8 cellular contexts compared by ENCODE assay signal in the genomic region with DNA sequence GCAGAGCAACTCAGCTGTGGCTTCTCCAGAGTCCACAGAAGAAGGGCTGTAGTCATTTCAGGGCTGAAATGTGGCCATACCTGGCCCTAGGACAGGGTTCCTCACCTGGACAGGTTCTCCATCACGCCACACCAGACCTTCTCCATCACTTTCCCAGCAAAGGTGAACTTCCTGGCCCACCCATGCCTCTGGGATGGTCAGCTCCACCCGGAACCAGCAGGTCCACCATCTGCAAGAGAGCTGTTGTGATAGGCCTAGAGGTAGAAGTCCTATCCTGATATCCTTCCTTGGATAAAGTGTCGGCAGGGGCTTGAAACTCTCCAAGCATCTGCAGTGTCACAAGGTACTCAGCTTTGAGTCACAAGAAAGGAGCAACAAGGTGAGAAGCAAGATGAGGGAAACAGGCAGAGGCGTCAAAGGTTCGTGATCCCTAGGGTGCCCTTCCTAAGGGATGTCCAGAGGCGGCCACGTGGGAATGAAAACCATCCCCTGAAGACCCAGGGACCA. TPM values are rescaled to one million over a fixed set of nuclear protein-coding genes. Genes with fewer than 3 reads are reported as not detected.
A peak's percentile ranks its signal among the peaks of the same experiment; 100 is the strongest.
DNase-seq lines count a peak whose midpoint lies in the region; ATAC-seq, FAIRE-seq and TF ChIP-seq lines count a peak whose summit lies in the region.

No MANE protein-coding gene starts in this region.

- H3K4me1 Mint-ChIP-seq in activated T-cell treated with anti-CD3 and anti-CD28 coated beads, Interleukin-2, amount 50 U/mL, for 72 hours (ENCODE audit: low read depth) = peaks cover 22% of the 10 kb centered on the region

- FAIRE-seq in GM12878 (lab: Jason Lieb, UNC) = no peak

- H3K9me3 ChIP-seq in GM12878 (replicated peaks; ENCODE audit: control insufficient read depth, insufficient read depth, low read length) = no peaks in the 10 kb centered on the region
- no peaks in the 10 kb centered on the region for H3K9me3 ChIP-seq in lung (ENCODE audit: control insufficient read depth in 2 of 2, insufficient read depth in 1 of 2, low read length in 1 of 2)
- H3K9me3 ChIP-seq in tibial artery = no peaks in the 10 kb centered on the region

- no peak for TF ChIP-seq RAD21 in GM12878 (IDR thresholded peaks at IDR 0.05; ENCODE audit: insufficient read depth, low read depth, low read length)

- H3K27me3 Mint-ChIP-seq in activated T-cell treated with anti-CD3 and anti-CD28 coated beads, Interleukin-2, amount 50 U/mL, for 72 hours (ENCODE audit: low read depth) = no peaks in the 10 kb centered on the region

- H3K4me2 ChIP-seq in GM12878 (ENCODE audit: control insufficient read depth, insufficient read depth) = peak overlapping the region; percentile 78

- peaks cover 6 to 19% of the 10 kb centered on the region in 2 experiments for H3K36me3 ChIP-seq in GM12878 (ENCODE audit: control insufficient read depth in 2 of 2, insufficient read depth in 2 of 2, low read length in 1 of 2)
- peaks cover 14 to 38% of the 10 kb centered on the region in 2 donors for H3K36me3 ChIP-seq in lung (ENCODE audit: control insufficient read depth in 2 of 2, insufficient read depth in 2 of 2, low read length in 2 of 2)
- peaks cover 29 to 73% (median 58%) of the 10 kb centered on the region in 3 donors for H3K36me3 ChIP-seq in tibial artery
- peaks cover 25% of the 10 kb centered on the region for H3K36me3 ChIP-seq in H7 (replicated peaks; ENCODE audit: control insufficient read depth, insufficient read depth, low read length)

- CTCF ChIA-PET in GM12878 (lab: Yijun Ruan, JAX) = interaction anchor here (0.6 to 4.9 kb wide), 51 partner anchors 9 to 437 kb away, joined by 3 to 86 read pairs (median 6); a partner anchor contains a TSS

- POLR2A ChIA-PET in GM12878 (lab: Charles Lee) = interaction anchor here (0.5 to 3.2 kb wide), 18 partner anchors 13 to 344 kb away, joined by 3 to 43 read pairs (median 6); a partner anchor contains a TSS

- no TSS peak for BruUV-seq in GM12878 (replicated peaks; lab: Mats Ljungman, UMichigan)

- H3K36me3 Mint-ChIP-seq in activated T-cell treated with anti-CD3 and anti-CD28 coated beads, Interleukin-2, amount 50 U/mL, for 72 hours (ENCODE audit: insufficient read depth in 2 of 2) = no peaks in the 10 kb centered on the region

- intact Hi-C loops in GM12878 (cut with micrococcal nuclease; ENCODE audit: unreplicated experiment) = loop anchor here (1.0 kb wide), 1 partner anchor 316 kb away; no protein-coding TSS in a partner anchor
- intact Hi-C loops in tibial artery (cut with DNase I; ENCODE audit: low total_unique reads) = loop anchor here (5.0 to 10.0 kb wide), 2 partner anchors 90 to 397 kb away; no protein-coding TSS in a partner anchor

- H3K79me2 ChIP-seq in GM12878 (ENCODE audit: control insufficient read depth, insufficient read depth, low read length) = peaks cover 8% of the 10 kb centered on the region

- ATAC-seq in activated T-cell treated with anti-CD3 and anti-CD28 coated beads, Interleukin-2, amount 50 U/mL, for 72 hours (replicated peaks in 1 of 2) = no peak
- no peak for ATAC-seq in GM12878
- no peak for ATAC-seq in lung (ENCODE audit: insufficient read depth, low FRiP score)
- ATAC-seq in GM18873 (IDR thresholded peaks at IDR 0.05; ENCODE audit: low FRiP score, unreplicated experiment) = no peak
- ATAC-seq in HG03097 (IDR thresholded peaks at IDR 0.05; ENCODE audit: low FRiP score, unreplicated experiment) = no peak

- RAD21 ChIA-PET in GM12878 (lab: Charles Lee; ENCODE audit: unreplicated experiment) = interaction anchor here (0.7 to 4.2 kb wide), 29 partner anchors 25 to 435 kb away, joined by 3 to 113 read pairs (median 4); a partner anchor contains a TSS

- SMC1A ChIA-PET in GM12878 (lab: Charles Lee; ENCODE audit: uncharacterized antibody, unreplicated experiment) = interaction anchor here (0.7 to 3.1 kb wide), 27 partner anchors 11 to 596 kb away, joined by 3 to 24 read pairs (median 5); a partner anchor contains a TSS

- no peak for TF ChIP-seq CTCF in GM12878 (IDR thresholded peaks at IDR 0.05 in 2 of 3, conservative IDR thresholded peaks at IDR 0.05 in 1 of 3; ENCODE audit: control insufficient read depth in 2 of 3, extremely low read depth in 1 of 3, insufficient read depth in 1 of 3, low read depth in 3 of 3, low read length in 3 of 3)
- no peak for TF ChIP-seq CTCF in lung (IDR thresholded peaks at IDR 0.05; ENCODE audit: control extremely low read depth, extremely low read depth)
- TF ChIP-seq CTCF in tibial artery (IDR thresholded peaks at IDR 0.05) = no peak

- peak overlapping the region; percentile 88 to 91 for H3K4me3 Mint-ChIP-seq in activated T-cell treated with anti-CD3 and anti-CD28 coated beads, Interleukin-2, amount 50 U/mL, for 72 hours

- in situ Hi-C loops in GM12878 (cut with MboI) = no loop called here

- H3K27ac Mint-ChIP-seq in activated T-cell treated with anti-CD3 and anti-CD28 coated beads, Interleukin-2, amount 50 U/mL, for 72 hours = peak overlapping the region; percentile 25

- H3K27ac ChIP-seq in GM12878 (ENCODE audit: control insufficient read depth, insufficient read depth) (no peak overlapping the region), lung (ENCODE audit: low read depth in 1 of 2, low read length in 1 of 2) (peak overlapping the region in 1 of 2 donors; percentile 98), tibial artery (peak overlapping the region; percentile 97 to 98)

- no peak for TF ChIP-seq POLR2A in GM12878 (IDR thresholded peaks at IDR 0.05; ENCODE audit: low read depth, low read length)

- H3K27me3 ChIP-seq in GM12878 (replicated peaks in 1 of 2; ENCODE audit: control insufficient read depth in 2 of 2, insufficient read depth in 2 of 2, low read length in 1 of 2) (no peaks in the 10 kb centered on the region), lung (ENCODE audit: control insufficient read depth, insufficient read depth) (no peaks in the 10 kb centered on the region), tibial artery (no peaks in the 10 kb centered on the region), H7 (ENCODE audit: control insufficient read depth, insufficient read depth, low read length) (no peaks in the 10 kb centered on the region)

- no peak for DNase-seq in activated T-cell treated with anti-CD3 and anti-CD28 coated beads, Interleukin-2, amount 50 U/mL, for 72 hours
- DNase-seq in activated T-cell treated with anti-CD3 and anti-CD28 coated beads, Interleukin-2, amount 50 U/mL, for 1 hour = no peak
- DNase-seq in GM12878 (ENCODE audit: low read depth, low spot score) (no peak), lung (ENCODE audit: low spot score) (no peak), tibial artery (no peak), H7 (no peak)

- H3K9me3 Mint-ChIP-seq in activated T-cell treated with anti-CD3 and anti-CD28 coated beads, Interleukin-2, amount 50 U/mL, for 72 hours = no peaks in the 10 kb centered on the region

- peak overlapping the region; percentile 31 for H2AFZ ChIP-seq in GM12878 (ENCODE audit: control insufficient read depth, low read depth, low read length)

- H3K9ac ChIP-seq in GM12878 (ENCODE audit: control insufficient read depth, insufficient read depth, low read length) = peak overlapping the region; percentile 93

- TF ChIP-seq EP300 in GM12878 (IDR thresholded peaks at IDR 0.05; ENCODE audit: borderline replicate concordance in 1 of 2, control insufficient read depth in 1 of 2, low read depth in 2 of 2, low read length in 2 of 2) = no peak

- H3K4me3 ChIP-seq in GM12878 = peak overlapping the region; percentile 75
- H3K4me3 ChIP-seq in lung = peak overlapping the region; percentile 85
- peak overlapping the region; percentile 85 to 92 for H3K4me3 ChIP-seq in tibial artery
- H3K4me3 ChIP-seq in H7 (ENCODE audit: insufficient read depth, low read depth, low read length) = no peak overlapping the region

- WGBS in GM12878 (ENCODE audit: insufficient coverage, insufficient replicate concordance, low lambda C conversion rate, missing lambda C conversion rate) = 19% methylated on average over 7 of the region's 7 CpGs
- WGBS in lung, 2 donors = 44 to 46% methylated on average over 7 of the region's 7 CpGs

- no peaks in the 10 kb centered on the region for H4K20me1 ChIP-seq in GM12878 (ENCODE audit: control insufficient read depth, insufficient read depth)

- H3K4me1 ChIP-seq in GM12878 (ENCODE audit: control insufficient read depth, insufficient read depth, low read length) = peaks cover 6% of the 10 kb centered on the region
- peaks cover 5 to 7% of the 10 kb centered on the region in 2 donors for H3K4me1 ChIP-seq in lung (ENCODE audit: control insufficient read depth in 2 of 2, insufficient read depth in 2 of 2, low read length in 2 of 2)
- H3K4me1 ChIP-seq in tibial artery = peaks cover 0 to 19% (median 12%) of the 10 kb centered on the region in 4 donors

RNA-seq across cellular contexts. Expression of a gene that starts 0.9 kb away (rescaled TPM):
- 100 to 1,000 TPM; 106 to 120 TPM for total RNA-seq in activated T-cell treated with anti-CD3 and anti-CD28 coated beads, Interleukin-2, amount 50 U/mL, for 72 hours
- 567 and 636 TPM in 2 replicates for total RNA-seq in GM12878 (2013; cell fraction: nucleolus; rRNA removed)
- 54.8 and 65.0 TPM in 2 replicates for total RNA-seq in GM12878 (2014; rRNA removed)
- 26.9 and 29.2 TPM in 2 replicates for total RNA-seq in GM12878 (2014; rRNA removed; fragmentation: Illumina TruSeq; extraction: Trizol)
- 102 and 111 TPM in 2 replicates for total RNA-seq in GM12878 (2021)
- polyA plus RNA-seq in GM12878 (2011; ENCODE audit: low read depth) = 56.1 TPM
- 20.9 and 32.5 TPM in 2 replicates for polyA plus RNA-seq in GM12878 (2011; rRNA removed)
- 36.8 and 47.4 TPM in 2 replicates for polyA plus RNA-seq in GM12878 (2011; cell fraction: cytosol; rRNA removed)
- 649 and 670 TPM in 2 replicates for polyA plus RNA-seq in GM12878 (2011; cell fraction: nucleus; rRNA removed)
- 114 and 120 TPM in 2 replicates for polyA plus RNA-seq in GM12878 (2012)
- polyA plus RNA-seq in GM12878 (2014; fragmentation: Illumina TruSeq; extraction: Trizol) = 17.6 and 32.0 TPM in 2 replicates
- 1 to 10 TPM; 1.4 to 4.6 TPM for polyA plus RNA-seq in GM12878 (2014; fragmentation: Nextera tagmentation; extraction: Ambion mirVana)
- 107 and 110 TPM in 2 replicates for polyA plus RNA-seq in GM12878 (2014; rRNA removed)
- 10 to 100 TPM; 51.9 to 66.2 TPM for polyA plus RNA-seq in GM12878 (2016; fragmentation: Nextera tagmentation; extraction: Ambion mirVana)
- 35.4 and 73.6 TPM in 2 replicates for polyA minus RNA-seq in GM12878 (2011; rRNA and poly(A)+ RNA removed)
- polyA minus RNA-seq in GM12878 (2011; cell fraction: cytosol; rRNA and poly(A)+ RNA removed) = 23.2 and 32.6 TPM in 2 replicates
- polyA minus RNA-seq in GM12878 (2011; cell fraction: nucleus; rRNA and poly(A)+ RNA removed) = 120 and 170 TPM in 2 replicates
- 100 to 1,000 TPM; 187 to 247 TPM for total RNA-seq in lung
- 100 to 1,000 TPM; 139 to 321 TPM for polyA plus RNA-seq in lung
- total RNA-seq in H7 (2014; rRNA removed; shearing (Covaris generic)) = 79.8 and 118 TPM in 2 replicates

RNA-seq across cellular contexts. Expression of a gene that starts 20.6 kb away (rescaled TPM):
- 10 to 100 TPM in 1 of 2 donors, 1 to 10 TPM in 1; 5.8 to 11.0 TPM for total RNA-seq in activated T-cell treated with anti-CD3 and anti-CD28 coated beads, Interleukin-2, amount 50 U/mL, for 72 hours
- total RNA-seq in GM12878 (2013; cell fraction: nucleolus; rRNA removed) = 3.4 and 5.6 TPM in 2 replicates
- total RNA-seq in GM12878 (2014; rRNA removed) (0.71 and 0.73 TPM in 2 replicates), GM12878 (2014; rRNA removed; fragmentation: Illumina TruSeq; extraction: Trizol) (0.58 and 0.92 TPM in 2 replicates), GM12878 (2021) (0.96 and 1.5 TPM in 2 replicates), lung (10 to 100 TPM; 36.4 to 46.8 TPM)
- polyA plus RNA-seq in GM12878 (2011; ENCODE audit: low read depth) = 10.3 TPM
- polyA plus RNA-seq in GM12878 (2011; rRNA removed) (0.04 and 0.23 TPM in 2 replicates), GM12878 (2014; fragmentation: Illumina TruSeq; extraction: Trizol) (0.37 and 1.3 TPM in 2 replicates), GM12878 (2014; fragmentation: Nextera tagmentation; extraction: Ambion mirVana) (under 1 TPM; 0.10 to 0.37 TPM), GM12878 (2014; rRNA removed) (1.8 and 2.5 TPM in 2 replicates), GM12878 (2016; fragmentation: Nextera tagmentation; extraction: Ambion mirVana) (1 to 10 TPM; 1.2 to 2.3 TPM), lung (10 to 100 TPM; 13.8 to 36.4 TPM)
- polyA plus RNA-seq in GM12878 (2011; cell fraction: cytosol; rRNA removed) = 0.16 and 0.17 TPM in 2 replicates
- 1.0 and 2.4 TPM in 2 replicates for polyA plus RNA-seq in GM12878 (2011; cell fraction: nucleus; rRNA removed)
- polyA plus RNA-seq in GM12878 (2012) = 9.5 and 12.7 TPM in 2 replicates
- polyA minus RNA-seq in GM12878 (2011; rRNA and poly(A)+ RNA removed) = 0.36 TPM in 1 of 2 replicates, not detected in the other
- not detected in 2 replicates for polyA minus RNA-seq in GM12878 (2011; cell fraction: cytosol; rRNA and poly(A)+ RNA removed)
- polyA minus RNA-seq in GM12878 (2011; cell fraction: nucleus; rRNA and poly(A)+ RNA removed) = 0.85 TPM in 1 of 2 replicates, not detected in the other
- 14.7 and 23.8 TPM in 2 replicates for total RNA-seq in H7 (2014; rRNA removed; shearing (Covaris generic))

RNA-seq across cellular contexts. Expression of a gene that starts 31.6 kb away (rescaled TPM):
- total RNA-seq in activated T-cell treated with anti-CD3 and anti-CD28 coated beads, Interleukin-2, amount 50 U/mL, for 72 hours = 10 to 100 TPM; 50.6 to 61.1 TPM
- 17.9 and 18.5 TPM in 2 replicates for total RNA-seq in GM12878 (2013; cell fraction: nucleolus; rRNA removed)
- total RNA-seq in GM12878 (2014; rRNA removed) = 110 and 113 TPM in 2 replicates
- 46.1 and 48.4 TPM in 2 replicates for total RNA-seq in GM12878 (2014; rRNA removed; fragmentation: Illumina TruSeq; extraction: Trizol)
- total RNA-seq in GM12878 (2021) = 86.3 and 98.9 TPM in 2 replicates
- polyA plus RNA-seq in GM12878 (2011; ENCODE audit: low read depth) = 30.1 TPM
- polyA plus RNA-seq in GM12878 (2011; rRNA removed) = 32.0 and 53.2 TPM in 2 replicates
- polyA plus RNA-seq in GM12878 (2011; cell fraction: cytosol; rRNA removed) = 129 and 166 TPM in 2 replicates
- polyA plus RNA-seq in GM12878 (2011; cell fraction: nucleus; rRNA removed) = 127 and 161 TPM in 2 replicates
- polyA plus RNA-seq in GM12878 (2012) = 64.3 and 67.6 TPM in 2 replicates
- polyA plus RNA-seq in GM12878 (2014; fragmentation: Illumina TruSeq; extraction: Trizol) = 18.5 and 34.3 TPM in 2 replicates
- 10 to 100 TPM; 14.5 to 38.4 TPM for polyA plus RNA-seq in GM12878 (2014; fragmentation: Nextera tagmentation; extraction: Ambion mirVana)
- 97.4 and 111 TPM in 2 replicates for polyA plus RNA-seq in GM12878 (2014; rRNA removed)
- 100 to 1,000 TPM; 115 to 118 TPM for polyA plus RNA-seq in GM12878 (2016; fragmentation: Nextera tagmentation; extraction: Ambion mirVana)
- polyA minus RNA-seq in GM12878 (2011; rRNA and poly(A)+ RNA removed) = 19.5 and 56.0 TPM in 2 replicates
- polyA minus RNA-seq in GM12878 (2011; cell fraction: cytosol; rRNA and poly(A)+ RNA removed) = 14.7 and 26.7 TPM in 2 replicates
- 11.8 and 14.3 TPM in 2 replicates for polyA minus RNA-seq in GM12878 (2011; cell fraction: nucleus; rRNA and poly(A)+ RNA removed)
- 10 to 100 TPM; 36.2 to 80.7 TPM for total RNA-seq in lung
- polyA plus RNA-seq in lung = 100 to 1,000 TPM in 1 of 2 donors, 10 to 100 TPM in 1; 95.6 to 135 TPM
- 125 and 169 TPM in 2 replicates for total RNA-seq in H7 (2014; rRNA removed; shearing (Covaris generic))
